Comparison of ENCODE assay signal across 15 cellular contexts in the genomic region with DNA sequence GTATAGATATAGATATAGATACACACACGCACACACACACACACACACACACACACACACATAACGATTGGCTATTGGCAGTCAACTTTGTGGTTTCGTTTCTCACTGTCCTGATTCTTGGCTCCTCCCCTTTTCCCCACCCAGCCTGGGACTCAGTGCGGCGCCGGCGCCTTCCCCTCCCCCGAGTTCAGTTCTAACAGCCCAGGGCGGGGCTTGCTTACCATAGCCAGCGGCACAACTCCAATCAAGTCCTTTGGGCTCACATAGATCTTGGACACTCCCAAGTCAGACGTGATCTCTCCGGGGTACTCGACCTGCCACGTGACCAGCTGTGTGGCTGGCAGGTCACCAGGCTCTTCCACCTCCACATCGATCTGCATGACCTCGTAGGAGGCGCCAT.
DNase-seq lines count a peak whose midpoint lies in the region; ATAC-seq, FAIRE-seq and TF ChIP-seq lines count a peak whose summit lies in the region.
"Had no signal": no experiment of that assay in that cellular context is flagged by ENCODE, and none has a peak within 500 bp of the region (broad histone marks: within the 10 kb centered on the region; RNA-seq: fewer than 3 reads in every experiment).

No MANE protein-coding gene starts in this region.

- ATAC-seq in K562 (peak; percentile 84), T-helper 17 cell (no peak)

- H3K9me1 ChIP-seq in K562 (ENCODE audit: control insufficient read depth, insufficient read depth, low read length) = no peaks in the 10 kb centered on the region

- H3K14ac ChIP-seq in H9 (ENCODE audit: insufficient read depth, low read length) (no peak overlapping the region), neuronal stem cell (ENCODE audit: low read length) (peak overlapping the region; percentile 5)

- FAIRE-seq in K562 (lab: Jason Lieb, UNC) = no peak
- FAIRE-seq: GM18507, H54 had no signal

- H3K27ac Mint-ChIP-seq in H9 (peak overlapping the region in 2 of 3 experiments; percentile 39 to 70; a peak in 2 of 7 replicates), T-helper 17 cell (no peak overlapping the region)
- H3K27ac Mint-ChIP-seq: CD4-positive, CD25-positive, alpha-beta regulatory T cell had no signal

- H3K4me2 ChIP-seq in H9 (ENCODE audit: insufficient read depth, insufficient read length, low read length) = no peak overlapping the region
- H3K4me2 ChIP-seq in K562 (ENCODE audit: insufficient read depth, low read length) = peak overlapping the region; percentile 46; the same call in 1 of the 2 replicates
- H3K4me2 ChIP-seq in neuronal stem cell (ENCODE audit: insufficient read depth, low read length, poor library complexity, severe bottlenecking) = no peak overlapping the region
- H3K4me2 ChIP-seq: BLaER1 treated with 17β-estradiol and CSF1 and Interleukin-3, amounts not matched to agents 10 nM and 100 nM had no signal

- H3K4me1 ChIP-seq in H9 (ENCODE audit: insufficient read depth, low read length) = peaks cover 5% of the 10 kb centered on the region; the same call in 1 of the 2 replicates
- H3K4me1 ChIP-seq in K562 (replicated peaks in 1 of 2; ENCODE audit: control insufficient read depth in 2 of 2, insufficient read depth in 2 of 2, low read length in 2 of 2) = no peaks in the 10 kb centered on the region; a peak in 1 of 5 replicates
- H3K4me1 ChIP-seq in neuronal stem cell (ENCODE audit: control insufficient read depth in 2 of 2, insufficient read depth in 1 of 2, low read depth in 1 of 2, low read length in 2 of 2) = peaks cover 0 to 2% of the 10 kb centered on the region in 2 donors
- H3K4me1 ChIP-seq: BLaER1 treated with 17β-estradiol and CSF1 and Interleukin-3, amounts not matched to agents 10 nM and 100 nM had no signal

- H2BK15ac ChIP-seq in H9 (ENCODE audit: low read depth, low read length) = no peak overlapping the region
- no peak overlapping the region for H2BK15ac ChIP-seq in neuronal stem cell (ENCODE audit: low read length)

- H2BK20ac ChIP-seq in H9 (ENCODE audit: low read depth, low read length, poor library complexity, severe bottlenecking) = no peak overlapping the region

- in situ Hi-C loops in K562 (cut with MboI) = no loop called here

- TF ChIP-seq RAD21 in K562 (CRISPR knock-in tag; conservative IDR thresholded peaks at IDR 0.05 in 1 of 2, IDR thresholded peaks at IDR 0.05 in 1 of 2) = no peak

- intact Hi-C loops in K562 (cut with micrococcal nuclease) = no loop called here

- H4K91ac ChIP-seq in H9 (ENCODE audit: insufficient read length, low read depth, low read length) (no peak overlapping the region), neuronal stem cell (ENCODE audit: low read depth, low read length, poor library complexity) (no peak overlapping the region)

- H3K4ac ChIP-seq in H9 (ENCODE audit: low read depth, low read length) (no peak overlapping the region), neuronal stem cell (ENCODE audit: low read length) (peak overlapping the region; percentile 5)

- TF ChIP-seq EP300 in K562 (IDR thresholded peaks at IDR 0.05; ENCODE audit: low read length) = no peak

- H3K36me3 ChIP-seq in K562 (ENCODE audit: control insufficient read depth, insufficient read depth, low read length) (no peaks in the 10 kb centered on the region), neuronal stem cell (replicated peaks in 1 of 2; ENCODE audit: control insufficient read depth in 2 of 2, insufficient read depth in 2 of 2, low read length in 2 of 2) (no peaks in the 10 kb centered on the region)
- H3K36me3 ChIP-seq: BLaER1 treated with 17β-estradiol and CSF1 and Interleukin-3, amounts not matched to agents 10 nM and 100 nM had no signal

- H3K27ac ChIP-seq in H9 (ENCODE audit: insufficient read length, low read depth, low read length) (no peak overlapping the region), K562 (ENCODE audit: extremely low read depth, low read depth, low read length) (no peak overlapping the region), neuronal stem cell (replicated peaks; ENCODE audit: low read length) (no peak overlapping the region)
- H3K27ac ChIP-seq: BLaER1 treated with 17β-estradiol and CSF1 and Interleukin-3, amounts not matched to agents 10 nM and 100 nM; HL-60 had no signal

- H3T11ph ChIP-seq in H9 (ENCODE audit: low read length) = no peak overlapping the region

- TF ChIP-seq CTCF in H9 (conservative IDR thresholded peaks at IDR 0.05) (no peak), K562 (IDR thresholded peaks at IDR 0.05 in 2 of 3, conservative IDR thresholded peaks at IDR 0.05 in 1 of 3; ENCODE audit: insufficient read depth in 2 of 3, low read depth in 1 of 3, low read length in 3 of 3) (no peak)

- H4K5ac ChIP-seq in H9 (ENCODE audit: insufficient read length, low read depth, low read length) = no peak overlapping the region

- H3K9ac ChIP-seq in H9 (ENCODE audit: extremely low read depth, insufficient read length, low read length) (no peak overlapping the region), K562 (ENCODE audit: insufficient read depth in 1 of 2, low read depth in 2 of 2, low read length in 2 of 2) (no peak overlapping the region), neuronal stem cell (ENCODE audit: low read depth, low read length, poor library complexity) (no peak overlapping the region)
- H3K9ac ChIP-seq: BLaER1 treated with 17β-estradiol and CSF1 and Interleukin-3, amounts not matched to agents 10 nM and 100 nM had no signal

- CTCF ChIA-PET in K562 (lab: Yijun Ruan, JAX; ENCODE audit: low intra/inter-chr PET ratio) = no interaction called here

- peaks cover 2 to 3% of the 10 kb centered on the region in 2 experiments; a peak in 3 of 5 replicates for H3K9me3 Mint-ChIP-seq in H9

- no CpG with 5 or more reads among the region's 17 CpGs for WGBS in H9 (ENCODE audit: extremely low coverage, insufficient read length, low lambda C conversion rate)
- under 1% methylated on average over 14 of the region's 17 CpGs for WGBS in K562 (ENCODE audit: insufficient coverage, low coverage, missing lambda C conversion rate)
- WGBS in neuronal stem cell (ENCODE audit: extremely low coverage in 2 of 2, insufficient read length in 2 of 2, insufficient replicate concordance in 1 of 2), 2 donors = no CpG with 5 or more reads among the region's 17 CpGs

- H2AFZ ChIP-seq in H9 (ENCODE audit: low read length) (no peak overlapping the region), K562 (ENCODE audit: low read depth, low read length) (peak overlapping the region; percentile 44; the same call in 1 of the 2 replicates), neuronal stem cell (ENCODE audit: low read length) (no peak overlapping the region)

- TF ChIP-seq POLR2A in K562 (conservative IDR thresholded peaks at IDR 0.05) = no peak

- no peak overlapping the region for H2BK5ac ChIP-seq in H9 (ENCODE audit: insufficient read length, low read length)
- H2BK5ac ChIP-seq in neuronal stem cell (ENCODE audit: low read length) = no peak overlapping the region

- H3K79me2 ChIP-seq in H9 (ENCODE audit: insufficient read depth, low read length) = no peaks in the 10 kb centered on the region
- H3K79me2 ChIP-seq in K562 (ENCODE audit: control insufficient read depth, insufficient read depth, low read length) = no peaks in the 10 kb centered on the region

- H3K79me1 ChIP-seq in H9 (ENCODE audit: insufficient read depth, low read depth, low read length, poor library complexity, severe bottlenecking) (no peaks in the 10 kb centered on the region), neuronal stem cell (ENCODE audit: low read depth, low read length) (no peaks in the 10 kb centered on the region)

- peak; percentile 58 for DNase-seq in DMS53 (lab: John Stamatoyannopoulos, UW)
- peak; percentile 45 for DNase-seq in H9
- peak; percentile 21 to 36 (median 30) for DNase-seq in K562 (ENCODE audit: extremely low read depth in 1 of 4, low spot score in 3 of 4)
- no peak for DNase-seq in neuronal stem cell (ENCODE audit: low spot score)
- DNase-seq in DMS 273 treated with DMSO at 0.1 percent for 48 hours (lab: John Stamatoyannopoulos, UW) = no peak
- no peak for DNase-seq in AG08396 (ENCODE audit: low spot score)
- no peak for DNase-seq in NCI-H2081 treated with DMSO at 0.1 percent for 48 hours (lab: John Stamatoyannopoulos, UW)
- DNase-seq in T-helper 17 cell = no peak
- DNase-seq: 8988T; CD4-positive, CD25-positive, alpha-beta regulatory T cell; DMS79 treated with DMSO at 0.1 percent for 48 hours had no signal

- H3K23me2 ChIP-seq in H9 (ENCODE audit: insufficient read length, low read depth, low read length, poor library complexity, severe bottlenecking) = no peaks in the 10 kb centered on the region

- H3K4me3 Mint-ChIP-seq in H9 = no peak overlapping the region
- H3K4me3 Mint-ChIP-seq in T-helper 17 cell = no peak overlapping the region
- H3K4me3 Mint-ChIP-seq: CD4-positive, CD25-positive, alpha-beta regulatory T cell had no signal

- H3K27me3 Mint-ChIP-seq in H9 (ENCODE audit: low read depth) (no peaks in the 10 kb centered on the region; the same call in 1 of the 2 replicates), T-helper 17 cell (no peaks in the 10 kb centered on the region)

- H3K18ac ChIP-seq in H9 (ENCODE audit: insufficient read length, low read depth, low read length) (no peak overlapping the region), neuronal stem cell (ENCODE audit: low read length) (no peak overlapping the region)

- H3K56ac ChIP-seq in H9 (ENCODE audit: insufficient read length, low read depth, low read length) = no peak overlapping the region

- H2AK5ac ChIP-seq in H9 (ENCODE audit: insufficient read length, low read length) = no peak overlapping the region
- no peak overlapping the region for H2AK5ac ChIP-seq in neuronal stem cell (ENCODE audit: low read depth, low read length)

- H3K4me1 Mint-ChIP-seq in H9 (peaks cover 25 to 37% of the 10 kb centered on the region in 2 experiments), T-helper 17 cell (no peaks in the 10 kb centered on the region)

- H3K36me3 Mint-ChIP-seq in H9 (ENCODE audit: insufficient read depth in 1 of 3, low read depth in 3 of 3) (peaks cover 3 to 10% (median 5%) of the 10 kb centered on the region in 3 experiments; a peak in 6 of 7 replicates), T-helper 17 cell (ENCODE audit: low read depth) (no peaks in the 10 kb centered on the region)
- H3K36me3 Mint-ChIP-seq: CD4-positive, CD25-positive, alpha-beta regulatory T cell had no signal

- H4K20me1 ChIP-seq in H9 (ENCODE audit: control insufficient read depth, insufficient read depth, insufficient read length) (no peaks in the 10 kb centered on the region), K562 (replicated peaks; ENCODE audit: control insufficient read depth, insufficient read depth, low read length) (no peaks in the 10 kb centered on the region)
- H4K20me1 ChIP-seq: BLaER1 treated with 17β-estradiol and CSF1 and Interleukin-3, amounts not matched to agents 10 nM and 100 nM had no signal

- no peaks in the 10 kb centered on the region for H3K9me3 ChIP-seq in H9 (ENCODE audit: control insufficient read depth, low read depth, low read length)
- no peaks in the 10 kb centered on the region for H3K9me3 ChIP-seq in K562 (replicated peaks; ENCODE audit: control insufficient read depth, insufficient read depth, low read depth, low read length)
- peaks cover 0 to 2% of the 10 kb centered on the region in 2 donors for H3K9me3 ChIP-seq in neuronal stem cell (replicated peaks in 1 of 2; ENCODE audit: control insufficient read depth in 2 of 2, insufficient read depth in 1 of 2, low read depth in 1 of 2, low read length in 2 of 2)
- peaks cover 2% of the 10 kb centered on the region for H3K9me3 ChIP-seq in T-helper 17 cell (ENCODE audit: control insufficient read depth, low read length, poor library complexity, severe bottlenecking)

- no peak overlapping the region for H3K4me3 ChIP-seq in K562
- no peak overlapping the region for H3K4me3 ChIP-seq in neuronal stem cell (ENCODE audit: low read length in 2 of 2)
- H3K4me3 ChIP-seq: BLaER1 treated with 17β-estradiol and CSF1 and Interleukin-3, amounts not matched to agents 10 nM and 100 nM had no signal

- H3K27me3 ChIP-seq in H9 (ENCODE audit: insufficient read depth, low read length) (no peaks in the 10 kb centered on the region), K562 (ENCODE audit: control insufficient read depth in 2 of 2, insufficient read depth in 2 of 2, low read length in 2 of 2) (no peaks in the 10 kb centered on the region), neuronal stem cell (ENCODE audit: control insufficient read depth in 3 of 3, insufficient read depth in 3 of 3, low read depth in 1 of 3, low read length in 3 of 3) (no peaks in the 10 kb centered on the region)
- H3K27me3 ChIP-seq: BLaER1 treated with 17β-estradiol and CSF1 and Interleukin-3, amounts not matched to agents 10 nM and 100 nM had no signal

- H2BK12ac ChIP-seq in H9 (ENCODE audit: insufficient read length, low read depth, low read length) (no peak overlapping the region), neuronal stem cell (ENCODE audit: low read length) (no peak overlapping the region)

- H3K23ac ChIP-seq in H9 (ENCODE audit: insufficient read length, low read depth, low read length) = no peak overlapping the region
- no peak overlapping the region for H3K23ac ChIP-seq in neuronal stem cell (ENCODE audit: low read depth, low read length, poor library complexity)

- POLR2A ChIA-PET in K562 (lab: Yijun Ruan, JAX) = no interaction called here

- no peak overlapping the region for H4K8ac ChIP-seq in H9 (replicated peaks; ENCODE audit: insufficient read length, low read depth, low read length)
- no peak overlapping the region for H4K8ac ChIP-seq in neuronal stem cell (ENCODE audit: low read depth, low read length)

- no peak overlapping the region for H2BK120ac ChIP-seq in H9 (ENCODE audit: low read depth, low read length, poor library complexity, severe bottlenecking)
- no peak overlapping the region for H2BK120ac ChIP-seq in neuronal stem cell (ENCODE audit: low read depth, low read length)

- BruUV-seq in K562 (replicated peaks; lab: Mats Ljungman, UMichigan) = no TSS peak

Comparison
In these comparisons a context has a peak if more than half of its experiments do, and no peak if none do; other contexts are left out.
1. DNase-seq: peak in DMS53 (single experiment), H9 (single experiment) and K562 (4 of 4); none in neuronal stem cell (single experiment), DMS 273 treated with DMSO at 0.1 percent for 48 hours (single experiment), AG08396 (single experiment), NCI-H2081 treated with DMSO at 0.1 percent for 48 hours (single experiment) and T-helper 17 cell (0 of 3).